11 cellular contexts compared by ENCODE assay signal in the genomic region with DNA sequence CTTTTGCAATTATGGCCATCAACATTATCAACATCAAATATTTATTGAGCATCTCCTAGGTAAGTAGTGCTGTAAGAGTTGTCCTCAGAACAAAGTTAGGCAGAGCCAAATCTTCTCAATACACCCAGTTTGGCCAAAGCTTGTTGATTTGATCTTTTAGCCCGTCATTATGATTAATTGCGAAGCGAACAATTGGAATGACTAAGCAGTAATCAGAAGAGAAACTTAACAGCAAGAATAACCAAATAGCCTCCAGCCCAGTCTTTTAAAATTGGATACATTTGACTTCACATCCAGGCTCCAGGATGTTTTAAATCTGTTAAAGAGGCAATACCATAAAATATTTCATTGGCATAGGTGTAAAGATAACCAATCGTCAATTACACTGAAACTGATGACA.
DNase-seq lines count a peak whose midpoint lies in the region; TF ChIP-seq lines count a peak whose summit lies in the region.
"Had no signal": no experiment of that assay in that cellular context is flagged by ENCODE, and none has a peak within 500 bp of the region (broad histone marks: within the 10 kb centered on the region; RNA-seq: fewer than 3 reads in every experiment).

No MANE protein-coding gene starts in this region.

- H3K4me3 ChIP-seq in iPS-20b (ENCODE audit: low read length) (no peak overlapping the region), OCI-LY7 (ENCODE audit: low read depth, low read length, poor library complexity, severe bottlenecking) (no peak overlapping the region)
- H3K4me3 ChIP-seq: BLaER1 had no signal

- DNase-seq in NCI-H748 (lab: John Stamatoyannopoulos, UW; ENCODE audit: unreplicated experiment), result peak; percentile 27
- no peak for DNase-seq in NCI-H748 treated with DMSO at 0.1 percent for 48 hours (lab: John Stamatoyannopoulos, UW)
- peak; percentile 25 for DNase-seq in NCI-H146 (lab: John Stamatoyannopoulos, UW)
- DNase-seq in iPS-NIHi11 (ENCODE audit: low spot score), result no peak
- no peak for DNase-seq in OCI-LY7 (ENCODE audit: low spot score)
- DNase-seq in NCI-H2227 treated with DMSO at 0.1 percent for 48 hours (lab: John Stamatoyannopoulos, UW), result no peak
- DNase-seq: 8988T, AML-193, DMS 273 treated with DMSO at 0.1 percent for 48 hours had no signal

- intact Hi-C loops in OCI-LY7 (cut with micrococcal nuclease; ENCODE audit: unreplicated experiment), result no loop called here

- H3K27ac ChIP-seq in iPS-20b (ENCODE audit: low read length) (no peak overlapping the region), OCI-LY7 (ENCODE audit: low read depth, low read length, poor library complexity, severe bottlenecking) (no peak overlapping the region)
- H3K27ac ChIP-seq: BLaER1 had no signal

- no peaks in the 10 kb centered on the region for H3K79me2 ChIP-seq in OCI-LY7 (ENCODE audit: insufficient read depth, low read depth, low read length)

- H3K36me3 ChIP-seq in iPS-20b (ENCODE audit: insufficient read depth, low read depth, low read length) (no peaks in the 10 kb centered on the region), OCI-LY7 (ENCODE audit: insufficient read depth, low read length) (no peaks in the 10 kb centered on the region)
- H3K36me3 ChIP-seq: BLaER1 had no signal

- CTCF ChIA-PET in OCI-LY7 (lab: Charles Lee; ENCODE audit: unreplicated experiment), result no interaction called here

- POLR2A ChIA-PET in OCI-LY7 (lab: Charles Lee), result no interaction called here

- H3K4me1 ChIP-seq in iPS-20b (ENCODE audit: insufficient read depth, low read length) (peaks cover 32% of the 10 kb centered on the region), OCI-LY7 (ENCODE audit: insufficient read depth, low read length, poor library complexity, severe bottlenecking) (no peaks in the 10 kb centered on the region)
- H3K4me1 ChIP-seq: BLaER1 had no signal

- no peaks in the 10 kb centered on the region for H3K9me3 ChIP-seq in iPS-20b (ENCODE audit: insufficient read depth, low read depth, low read length)
- no peaks in the 10 kb centered on the region for H3K9me3 ChIP-seq in OCI-LY7 (ENCODE audit: low read length)
- H3K9me3 ChIP-seq: BLaER1 had no signal

- H3K4me2 ChIP-seq in OCI-LY7 (ENCODE audit: low read length), result no peak overlapping the region
- H3K4me2 ChIP-seq: BLaER1 had no signal

- H3K9me2 ChIP-seq in OCI-LY7 (ENCODE audit: insufficient read depth, low read length), result no peaks in the 10 kb centered on the region

- no peak overlapping the region for H2AFZ ChIP-seq in OCI-LY7 (ENCODE audit: low read length)

- H3K9ac ChIP-seq in iPS-20b (ENCODE audit: low read depth, low read length), result peak overlapping the region; percentile 28; the same call in 1 of the 2 replicates
- H3K9ac ChIP-seq: BLaER1 had no signal

- H3K27me3 ChIP-seq in iPS-20b (ENCODE audit: insufficient read depth, low read length), result no peaks in the 10 kb centered on the region
- H3K27me3 ChIP-seq: BLaER1 had no signal

- no peaks in the 10 kb centered on the region for H4K20me1 ChIP-seq in OCI-LY7 (ENCODE audit: insufficient read depth, low read length)
- H4K20me1 ChIP-seq: BLaER1 had no signal

- no TSS peak for BruUV-seq in OCI-LY7 (replicated peaks; lab: Mats Ljungman, UMichigan)

- TF ChIP-seq CTCF in OCI-LY7 (conservative IDR thresholded peaks at IDR 0.05; ENCODE audit: low read length), result no peak

Comparison
In these comparisons a context has a peak if more than half of its experiments do, and no peak if none do; other contexts are left out.
1. DNase-seq: peak in NCI-H748 (single experiment) and NCI-H146 (single experiment); none in NCI-H748 treated with DMSO at 0.1 percent for 48 hours (single experiment), iPS-NIHi11 (single experiment), OCI-LY7 (single experiment) and NCI-H2227 treated with DMSO at 0.1 percent for 48 hours (single experiment).